ENCODE assay signal across 17 cellular contexts in the genomic region with DNA sequence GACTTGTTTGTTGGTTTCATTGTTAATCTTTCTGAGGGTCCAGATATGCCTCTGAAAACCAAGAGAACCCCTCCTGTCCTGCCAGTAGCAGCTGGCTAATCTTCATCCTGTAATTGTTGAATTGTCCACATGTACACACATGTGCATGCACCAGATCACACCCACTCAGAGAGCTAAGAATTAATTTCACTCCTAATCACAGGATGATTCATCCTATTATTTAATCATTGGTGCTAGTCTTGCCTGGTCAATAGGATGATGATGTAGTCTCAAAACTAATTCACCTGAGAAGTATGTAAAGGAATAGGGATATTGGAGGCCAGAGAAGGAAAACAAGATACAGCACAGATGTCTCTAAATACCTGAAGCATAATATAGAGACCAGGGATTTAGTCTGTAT. TPM values are rescaled to one million over a fixed set of nuclear protein-coding genes. Genes with fewer than 3 reads are reported as not detected.
DNase-seq lines count a peak whose midpoint lies in the region; ATAC-seq, FAIRE-seq and TF ChIP-seq lines count a peak whose summit lies in the region.
"Had no signal": no experiment of that assay in that cellular context is flagged by ENCODE, and none has a peak within 500 bp of the region (broad histone marks: within the 10 kb centered on the region; RNA-seq: fewer than 3 reads in every experiment).

No MANE protein-coding gene starts in this region.

- H3K4me2 ChIP-seq in hepatocyte = no peak overlapping the region
- H3K4me2 ChIP-seq: GM23338 had no signal

- H3K9me3 Mint-ChIP-seq in Calu3 (ENCODE audit: low read depth, unreplicated experiment) = peaks cover 3% of the 10 kb centered on the region
- no peaks in the 10 kb centered on the region for H3K9me3 Mint-ChIP-seq in activated CD4-positive, alpha-beta memory T cell treated with anti-CD3 and anti-CD28 coated beads, Interleukin-2, amount 10 ng/mL, durations not matched to agents 7 days and 5 days
- H3K9me3 Mint-ChIP-seq: CD8-positive, alpha-beta memory T cell; GM23338; IgD-negative memory B cell had no signal

- TF ChIP-seq CTCF in Calu3 (IDR thresholded peaks at IDR 0.05; ENCODE audit: unreplicated experiment) (no peak), bronchial epithelial cell (IDR thresholded peaks at IDR 0.05; ENCODE audit: insufficient read depth, low read length, severe bottlenecking) (no peak), hepatocyte (IDR thresholded peaks at IDR 0.05; ENCODE audit: poor library complexity) (no peak), pancreas (IDR thresholded peaks at IDR 0.05) (no peak)

- H3K27ac Mint-ChIP-seq in Calu3 (ENCODE audit: unreplicated experiment) = peak overlapping the region; percentile 31
- no peak overlapping the region for H3K27ac Mint-ChIP-seq in activated CD4-positive, alpha-beta memory T cell treated with anti-CD3 and anti-CD28 coated beads, Interleukin-2, amount 10 ng/mL, durations not matched to agents 7 days and 5 days
- H3K27ac Mint-ChIP-seq: GM23338, IgD-negative memory B cell had no signal

- intact Hi-C loops in Calu3 (cut with micrococcal nuclease; ENCODE audit: unreplicated experiment) (no loop called here), pancreas (cut with DNase I) (no loop called here)

- H4K20me1 ChIP-seq in hepatocyte (ENCODE audit: insufficient read depth, poor library complexity, severe bottlenecking) = no peaks in the 10 kb centered on the region

- CTCF ChIA-PET in Calu3 (lab: Charles Lee) = interaction anchor here (1.0 to 1.4 kb wide), 4 partner anchors 10 to 35 kb away, joined by 3 to 20 read pairs (median 6); partner anchors contain the start of gene DNAJB11
- CTCF ChIA-PET in activated CD4-positive, alpha-beta memory T cell treated with anti-CD3 and anti-CD28 coated beads, Interleukin-2, amount 10 ng/mL, durations not matched to agents 7 days and 5 days (lab: Charles Lee) = interaction anchor here (4.1 kb wide), 1 partner anchor 11 kb away, joined by 25 read pairs; no protein-coding TSS in a partner anchor

- ATAC-seq in pancreas = peak in 3 of 4 donors; percentile 20 to 60 (median 28)
- ATAC-seq: A549, GM23338 had no signal

- H3K4me3 ChIP-seq in bronchial epithelial cell (ENCODE audit: low read depth, low read length) (no peak overlapping the region), hepatocyte (no peak overlapping the region), pancreas (no peak overlapping the region)
- H3K4me3 ChIP-seq: A549, GM23338 had no signal

- POLR2A ChIA-PET in activated CD4-positive, alpha-beta memory T cell treated with anti-CD3 and anti-CD28 coated beads, Interleukin-2, amount 10 ng/mL, durations not matched to agents 7 days and 5 days (lab: Charles Lee) = no interaction called here

- H3K27ac ChIP-seq in hepatocyte = peak overlapping the region; percentile 89
- peak overlapping the region in 1 of 4 donors; percentile 70 for H3K27ac ChIP-seq in pancreas

- H3K79me2 ChIP-seq in hepatocyte = no peaks in the 10 kb centered on the region

- H3K27me3 ChIP-seq in bronchial epithelial cell (ENCODE audit: control insufficient read depth, insufficient read depth, low read length) = no peaks in the 10 kb centered on the region
- no peaks in the 10 kb centered on the region for H3K27me3 ChIP-seq in hepatocyte
- no peaks in the 10 kb centered on the region for H3K27me3 ChIP-seq in pancreas

- no peaks in the 10 kb centered on the region for H3K36me3 Mint-ChIP-seq in Calu3 (ENCODE audit: insufficient read depth, unreplicated experiment)
- no peaks in the 10 kb centered on the region for H3K36me3 Mint-ChIP-seq in activated CD4-positive, alpha-beta memory T cell treated with anti-CD3 and anti-CD28 coated beads, Interleukin-2, amount 10 ng/mL, durations not matched to agents 7 days and 5 days (ENCODE audit: low read depth)
- H3K36me3 Mint-ChIP-seq: CD8-positive, alpha-beta memory T cell had no signal

- H3K4me3 Mint-ChIP-seq in Calu3 (ENCODE audit: low read depth, unreplicated experiment) = no peak overlapping the region
- no peak overlapping the region for H3K4me3 Mint-ChIP-seq in activated CD4-positive, alpha-beta memory T cell treated with anti-CD3 and anti-CD28 coated beads, Interleukin-2, amount 10 ng/mL, durations not matched to agents 7 days and 5 days
- H3K4me3 Mint-ChIP-seq: CD8-positive, alpha-beta memory T cell; GM23338; IgD-negative memory B cell had no signal

- H2AFZ ChIP-seq in hepatocyte = no peak overlapping the region

- H3K9me3 ChIP-seq in hepatocyte (ENCODE audit: low read depth) (no peaks in the 10 kb centered on the region), pancreas (no peaks in the 10 kb centered on the region)
- H3K9me3 ChIP-seq: A549 had no signal

- H3K27me3 Mint-ChIP-seq in Calu3 (ENCODE audit: unreplicated experiment) = no peaks in the 10 kb centered on the region
- H3K27me3 Mint-ChIP-seq in activated CD4-positive, alpha-beta memory T cell treated with anti-CD3 and anti-CD28 coated beads, Interleukin-2, amount 10 ng/mL, durations not matched to agents 7 days and 5 days = peaks cover 7% of the 10 kb centered on the region

- H3K4me1 ChIP-seq in hepatocyte (ENCODE audit: insufficient read depth) = peaks cover 10% of the 10 kb centered on the region
- peaks cover 4 to 24% (median 22%) of the 10 kb centered on the region in 3 donors for H3K4me1 ChIP-seq in pancreas

- H3K4me1 Mint-ChIP-seq in Calu3 (ENCODE audit: low read depth, unreplicated experiment) = peaks cover 67% of the 10 kb centered on the region
- H3K4me1 Mint-ChIP-seq in activated CD4-positive, alpha-beta memory T cell treated with anti-CD3 and anti-CD28 coated beads, Interleukin-2, amount 10 ng/mL, durations not matched to agents 7 days and 5 days = no peaks in the 10 kb centered on the region
- H3K4me1 Mint-ChIP-seq: CD8-positive, alpha-beta memory T cell; IgD-negative memory B cell had no signal

- no peaks in the 10 kb centered on the region for H3K9me2 ChIP-seq in hepatocyte (replicated peaks; ENCODE audit: insufficient read depth)

- no peak for FAIRE-seq in bronchial epithelial cell (lab: Jason Lieb, UNC)
- FAIRE-seq in pancreas (lab: Jason Lieb, UNC) = no peak
- FAIRE-seq: A549 had no signal

- no TSS peak for BruUV-seq in Calu3 (replicated peaks; lab: Mats Ljungman, UMichigan)

- DNase-seq in Calu3 (no peak), bronchial epithelial cell (ENCODE audit: low read depth) (peak; percentile 91), hepatocyte (ENCODE audit: low spot score) (no peak), pancreas (no peak), NCI-H1417 (lab: John Stamatoyannopoulos, UW) (no peak)
- DNase-seq in activated CD4-positive, alpha-beta memory T cell treated with anti-CD3 and anti-CD28 coated beads, Interleukin-2, amount 10 ng/mL, durations not matched to agents 7 days and 5 days = no peak
- DNase-seq in stimulated activated CD4-positive, alpha-beta T cell treated with anti-CD3 and anti-CD28 coated beads, Interleukin-4, amount 100 ng/mL, for 1 hour = no peak
- DNase-seq: CD8-positive, alpha-beta memory T cell; DMS 273 treated with DMSO at 0.1 percent for 48 hours; H7 had no signal

- H3K36me3 ChIP-seq in bronchial epithelial cell (ENCODE audit: control insufficient read depth, insufficient read depth, low read length) = no peaks in the 10 kb centered on the region
- H3K36me3 ChIP-seq in hepatocyte (replicated peaks; ENCODE audit: insufficient read depth, low read depth) = no peaks in the 10 kb centered on the region
- H3K36me3 ChIP-seq in pancreas = no peaks in the 10 kb centered on the region

RNA-seq across cellular contexts. Expression of gene AHSG, which starts 7.8 kb away (rescaled TPM):
- 0.24 and 0.39 TPM in 2 replicates for total RNA-seq in Calu3 (2022)
- 0.13 TPM in 1 of 2 replicates, not detected in the other for total RNA-seq in bronchial epithelial cell
- total RNA-seq in hepatocyte = 559 and 660 TPM in 2 replicates
- 328 and 568 TPM in 2 replicates for polyA plus RNA-seq in hepatocyte
- total RNA-seq in pancreas = 1 to 10 TPM in 1 of 6 donors, under 1 TPM in 2, not detected in 3; 0.12 to 1.8 (median 0.19) TPM
- under 1 TPM in 1 of 2 donors, not detected in 1; 0.30 TPM for polyA plus RNA-seq in pancreas
- not detected for total RNA-seq in activated CD4-positive, alpha-beta memory T cell treated with anti-CD3 and anti-CD28 coated beads, Interleukin-2, amount 10 ng/mL, durations not matched to agents 7 days and 5 days
- total RNA-seq: CD8-positive, alpha-beta memory T cell; Daoy; H7; HT-29 had no signal
- polyA plus RNA-seq: AG04450; BJ; CD8-positive, alpha-beta memory T cell; IgD-negative memory B cell had no signal

RNA-seq across cellular contexts. Expression of gene DNAJB11, which starts 34.6 kb away (rescaled TPM):
- total RNA-seq in Calu3 (2022) = 171 and 181 TPM in 2 replicates
- 66.6 and 94.5 TPM in 2 replicates for total RNA-seq in bronchial epithelial cell
- total RNA-seq in hepatocyte = 103 and 115 TPM in 2 replicates
- 148 and 149 TPM in 2 replicates for polyA plus RNA-seq in hepatocyte
- total RNA-seq in pancreas = 10 to 100 TPM; 21.9 to 33.2 (median 30.2) TPM
- polyA plus RNA-seq in pancreas = 10 to 100 TPM; 37.1 to 52.6 TPM
- total RNA-seq in activated CD4-positive, alpha-beta memory T cell treated with anti-CD3 and anti-CD28 coated beads, Interleukin-2, amount 10 ng/mL, durations not matched to agents 7 days and 5 days = 10 to 100 TPM; 50.7 to 55.7 TPM

RNA-seq across cellular contexts. Expression of gene FETUB, which starts 35.1 kb away (rescaled TPM):
- total RNA-seq in Calu3 (2022) (not detected in 2 replicates), bronchial epithelial cell (0.38 TPM in 1 of 2 replicates, not detected in the other), hepatocyte (5.7 and 7.2 TPM in 2 replicates), pancreas (not detected)
- polyA plus RNA-seq in hepatocyte (3.2 and 5.8 TPM in 2 replicates), pancreas (not detected)
- not detected for total RNA-seq in activated CD4-positive, alpha-beta memory T cell treated with anti-CD3 and anti-CD28 coated beads, Interleukin-2, amount 10 ng/mL, durations not matched to agents 7 days and 5 days
- total RNA-seq: CD8-positive, alpha-beta memory T cell; Daoy; GM23338; H7; HT-29 had no signal
- polyA plus RNA-seq: AG04450; BJ; CD8-positive, alpha-beta memory T cell; IgD-negative memory B cell had no signal

RNA-seq across cellular contexts. Expression of gene TBCCD1, which starts 37.9 kb away (rescaled TPM):
- 21.0 and 25.1 TPM in 2 replicates for total RNA-seq in Calu3 (2022)
- total RNA-seq in bronchial epithelial cell = 13.7 and 14.7 TPM in 2 replicates
- total RNA-seq in hepatocyte = 13.1 and 13.4 TPM in 2 replicates
- polyA plus RNA-seq in hepatocyte = 13.5 and 14.9 TPM in 2 replicates
- total RNA-seq in pancreas = 1 to 10 TPM; 3.8 to 7.4 (median 5.5) TPM
- 1 to 10 TPM; 2.6 to 4.2 TPM for polyA plus RNA-seq in pancreas
- total RNA-seq in activated CD4-positive, alpha-beta memory T cell treated with anti-CD3 and anti-CD28 coated beads, Interleukin-2, amount 10 ng/mL, durations not matched to agents 7 days and 5 days = 10 to 100 TPM; 11.9 to 13.5 TPM

Comparison
In these comparisons a context has a peak if more than half of its experiments do, and no peak if none do; other contexts are left out.
1. RNA of gene AHSG, which starts 7.8 kb away (total RNA-seq): 559 to 660 TPM in hepatocyte; 0.24 to 0.39 TPM in Calu3, 0.12 to 1.8 TPM in pancreas, 0.13 TPM in bronchial epithelial cell and not detected in activated CD4-positive, alpha-beta memory T cell treated with anti-CD3 and anti-CD28 coated beads, Interleukin-2, amount 10 ng/mL, durations not matched to agents 7 days and 5 days; every median in the first group is over 100 times any median in the second.